Comparison of ENCODE assay signal across 8 cellular contexts in genomic region chr6:168571268-168571667, GRCh38.
"Had no signal": no experiment of that assay in that cellular context is flagged by ENCODE, and none has a peak within 500 bp of the region (broad histone marks: within the 10 kb centered on the region; RNA-seq: fewer than 3 reads in every experiment).

No MANE protein-coding gene starts in this region.

- H3K4me1 ChIP-seq: HAP-1 had no signal

- H3K27ac ChIP-seq: GM23248, HL-60 had no signal

- H3K4me3 ChIP-seq: GM23248, HAP-1 had no signal

- H3K9me3 ChIP-seq: HAP-1 had no signal

- H3K4me3 Mint-ChIP-seq: HFFc6, IgD-negative memory B cell had no signal

- H3K36me3 Mint-ChIP-seq: IgD-negative memory B cell had no signal

- H3K4me1 Mint-ChIP-seq: IgD-negative memory B cell had no signal

- DNase-seq: GM23248, GOT3, H7, HFFc6 had no signal

- H3K36me3 ChIP-seq: HAP-1 had no signal

- FAIRE-seq: HepG2 had no signal

- H3K27ac Mint-ChIP-seq: HFFc6, IgD-negative memory B cell had no signal
